Comparison of ENCODE assay signal across 9 cellular contexts in genomic region chrX:12947545-12948235, GRCh38. TPM values are rescaled to one million over a fixed set of nuclear protein-coding genes. Genes with fewer than 3 reads are reported as not detected.
DNase-seq lines count a peak whose midpoint lies in the region; ATAC-seq and TF ChIP-seq lines count a peak whose summit lies in the region.
"Had no signal": no experiment of that assay in that cellular context is flagged by ENCODE, and none has a peak within 500 bp of the region (broad histone marks: within the 10 kb centered on the region; RNA-seq: fewer than 3 reads in every experiment).

No MANE protein-coding gene starts in this region.

- peak overlapping the region; percentile 96 for H3K27ac Mint-ChIP-seq in stimulated activated naive CD8-positive, alpha-beta T cell treated with anti-CD3 and anti-CD28 coated beads, Interleukin-15, Interleukin-2, amounts not matched to agents 100 ng/mL and 50 ng/mL, for 24 hours

- peaks cover 6 to 33% of the 10 kb centered on the region in 2 donors for H3K4me1 ChIP-seq in left lung

- H3F3A ChIP-seq in SU-DHL-6 (ENCODE audit: insufficient read depth) = peaks cover 35% of the 10 kb centered on the region

- H2AFZ ChIP-seq in SU-DHL-6 (ENCODE audit: low read depth, low read length, severe bottlenecking) = no peak overlapping the region

- intact Hi-C loops in left lung (cut with DNase I) = loop anchor here in 1 of 2 donors (5.0 kb wide), 1 partner anchor 540 kb away; no protein-coding TSS in a partner anchor

- no peak overlapping the region for H3K4me3 ChIP-seq in SU-DHL-6 (ENCODE audit: insufficient read depth, low read length, poor library complexity, severe bottlenecking)
- no peak overlapping the region for H3K4me3 ChIP-seq in left lung

- peaks cover 64% of the 10 kb centered on the region for H3K4me1 Mint-ChIP-seq in stimulated activated naive CD8-positive, alpha-beta T cell treated with anti-CD3 and anti-CD28 coated beads, Interleukin-15, Interleukin-2, amounts not matched to agents 100 ng/mL and 50 ng/mL, for 24 hours (ENCODE audit: low read depth)

- H3K9me2 ChIP-seq in SU-DHL-6 (replicated peaks; ENCODE audit: insufficient read depth, low read length) = no peaks in the 10 kb centered on the region

- ATAC-seq in stimulated activated naive CD8-positive, alpha-beta T cell treated with anti-CD3 and anti-CD28 coated beads, Interleukin-15, Interleukin-2, amounts not matched to agents 100 U/mL and 50 U/mL, for 24 hours = no peak
- no peak for ATAC-seq in left lung
- ATAC-seq in GM18868 (IDR thresholded peaks at IDR 0.05; ENCODE audit: unreplicated experiment) = no peak

- peak overlapping the region; percentile 66 for H3K4me3 Mint-ChIP-seq in stimulated activated naive CD8-positive, alpha-beta T cell treated with anti-CD3 and anti-CD28 coated beads, Interleukin-15, Interleukin-2, amounts not matched to agents 100 ng/mL and 50 ng/mL, for 24 hours

- H3K9ac ChIP-seq in SU-DHL-6 (ENCODE audit: low read length) = peak overlapping the region; percentile 55

- H3K36me3 Mint-ChIP-seq in stimulated activated naive CD8-positive, alpha-beta T cell treated with anti-CD3 and anti-CD28 coated beads, Interleukin-15, Interleukin-2, amounts not matched to agents 100 ng/mL and 50 ng/mL, for 24 hours (ENCODE audit: low read depth) = no peaks in the 10 kb centered on the region

- no peaks in the 10 kb centered on the region for H4K20me1 ChIP-seq in SU-DHL-6 (ENCODE audit: low read depth, low read length)

- H3K27me3 Mint-ChIP-seq in stimulated activated naive CD8-positive, alpha-beta T cell treated with anti-CD3 and anti-CD28 coated beads, Interleukin-15, Interleukin-2, amounts not matched to agents 100 ng/mL and 50 ng/mL, for 24 hours = no peaks in the 10 kb centered on the region

- peak overlapping the region; percentile 96 for H3K27ac ChIP-seq in SU-DHL-6 (ENCODE audit: low read depth, low read length)
- peak overlapping the region; percentile 58 for H3K27ac ChIP-seq in left lung

- H3K79me2 ChIP-seq in SU-DHL-6 (ENCODE audit: insufficient read depth, low read length) = no peaks in the 10 kb centered on the region; the same call in 1 of the 2 replicates

- H3K27me3 ChIP-seq in SU-DHL-6 (ENCODE audit: low read length) (no peaks in the 10 kb centered on the region), left lung (no peaks in the 10 kb centered on the region)

- H3K9me3 ChIP-seq in SU-DHL-6 (ENCODE audit: insufficient read depth, low read length) (no peaks in the 10 kb centered on the region), left lung (no peaks in the 10 kb centered on the region)

- no peak for DNase-seq in stimulated activated naive CD8-positive, alpha-beta T cell treated with anti-CD3 and anti-CD28 coated beads, Interleukin-15, Interleukin-2, amounts not matched to agents 100 U/mL and 50 U/mL, for 24 hours
- no peak for DNase-seq in left lung
- no peak for DNase-seq in amniotic stem cell (lab: John Stamatoyannopoulos, UW)
- DNase-seq in cerebellar cortex (ENCODE audit: low spot score) = no peak
- DNase-seq in AG20443 (ENCODE audit: low spot score) = no peak

- H3K4me2 ChIP-seq in SU-DHL-6 (ENCODE audit: low read depth, low read length, poor library complexity, severe bottlenecking) = peak overlapping the region; percentile 84

- H3K9me3 Mint-ChIP-seq in stimulated activated naive CD8-positive, alpha-beta T cell treated with anti-CD3 and anti-CD28 coated beads, Interleukin-15, Interleukin-2, amounts not matched to agents 100 ng/mL and 50 ng/mL, for 24 hours = no peaks in the 10 kb centered on the region

- TF ChIP-seq CTCF in SU-DHL-6 (IDR thresholded peaks at IDR 0.05; ENCODE audit: insufficient read depth, low read length, poor library complexity, severe bottlenecking) (no peak), left lung (IDR thresholded peaks at IDR 0.05) (no peak)

- no peaks in the 10 kb centered on the region for H3K36me3 ChIP-seq in SU-DHL-6 (ENCODE audit: low read length)
- H3K36me3 ChIP-seq in left lung = no peaks in the 10 kb centered on the region

RNA-seq across cellular contexts. Expression of gene TMSB4X, which starts 27.2 kb away (rescaled TPM):
- 1,000 to 10,000 TPM; 4,574 to 4,791 TPM for total RNA-seq in left lung

RNA-seq across cellular contexts. Expression of gene TLR8, which starts 41.3 kb away (rescaled TPM):
- total RNA-seq in left lung = 10 to 100 TPM in 1 of 2 donors, 1 to 10 TPM in 1; 5.7 to 24.6 TPM
- total RNA-seq: T-helper 1 cell treated with Interleukin-12 subunit alpha and Interleukin-12 subunit beta and Interleukin-4 antibody, amounts not matched to agents 30 ng/mL and 1 ng/mL, for 36 hours had no signal
